In genomic region chr16:86946981-86947380, GRCh38 we compare ENCODE assay signal across 22 cellular contexts.
"Had no signal": no experiment of that assay in that cellular context is flagged by ENCODE, and none has a peak within 500 bp of the region (broad histone marks: within the 10 kb centered on the region; RNA-seq: fewer than 3 reads in every experiment).

No MANE protein-coding gene starts in this region.

- H3K27ac ChIP-seq: coronary artery, left lung, right lobe of liver, uterus had no signal

- FAIRE-seq: keratinocyte, TTC549 had no signal

- H3K27me3 Mint-ChIP-seq: activated B cell treated with CpG ODN at 0.5 μM for 24 hours; activated naive CD8-positive, alpha-beta T cell; brain had no signal

- ATAC-seq: activated CD8-positive, alpha-beta T cell treated with anti-CD3 and anti-CD28 coated beads, Interleukin-2, amount 10 ng/mL, durations not matched to agents 7 days and 5 days; activated T-cell treated with anti-CD3 and anti-CD28 coated beads, Interleukin-2, amount 50 U/mL, for 72 hours; left lung; right lobe of liver had no signal

- H3K27me3 ChIP-seq: right lobe of liver, uterus had no signal

- H3K27ac Mint-ChIP-seq: activated B cell treated with CpG ODN at 0.5 μM for 24 hours; activated CD8-positive, alpha-beta T cell treated with anti-CD3 and anti-CD28 coated beads, Interleukin-2, amount 10 ng/mL, durations not matched to agents 7 days and 5 days; activated naive CD8-positive, alpha-beta T cell; activated T-cell treated with anti-CD3 and anti-CD28 coated beads, Interleukin-2, amount 50 U/mL, for 72 hours; nephron had no signal

- H3K4me1 Mint-ChIP-seq: activated B cell treated with CpG ODN at 0.5 μM for 24 hours had no signal

- DNase-seq: activated B cell treated with CpG ODN at 0.5 μM for 24 hours; activated CD4-positive, alpha-beta T cell treated with anti-CD3 and anti-CD28 coated beads for 48 hours; activated CD8-positive, alpha-beta memory T cell treated with anti-CD3 and anti-CD28 coated beads, Interleukin-2, amount 50 U/mL, for 48 hours; activated CD8-positive, alpha-beta T cell treated with anti-CD3 and anti-CD28 coated beads, Interleukin-2, amount 10 ng/mL, durations not matched to agents 7 days and 5 days; activated gamma-delta T cell treated with Interleukin-2 at 50 U/mL for 16 hours; activated T-cell treated with anti-CD3 and anti-CD28 coated beads, Interleukin-2, amount 50 U/mL, for 72 hours; amniotic stem cell; central memory CD4-positive, alpha-beta T cell; effector CD4-positive, alpha-beta T cell; hippocampal formation; left lung; occipital lobe; right lobe of liver; stimulated activated CD4-positive, alpha-beta T cell treated with anti-CD3 and anti-CD28 coated beads, Interleukin-12 subunit alpha, Interleukin-12 subunit beta, amount 100 ng/mL, for 4 hours; stimulated activated CD4-positive, alpha-beta T cell treated with anti-CD3 and anti-CD28 coated beads, Interleukin-2, amount 100 ng/mL, for 24 hours; uterus had no signal

- H3K9me3 ChIP-seq: left lung, right lobe of liver, uterus had no signal

- H3K9me3 Mint-ChIP-seq: activated B cell treated with CpG ODN at 0.5 μM for 24 hours; activated T-cell treated with anti-CD3 and anti-CD28 coated beads, Interleukin-2, amount 50 U/mL, for 72 hours had no signal

- H3K4me3 Mint-ChIP-seq: activated B cell treated with CpG ODN at 0.5 μM for 24 hours; activated CD8-positive, alpha-beta T cell treated with anti-CD3 and anti-CD28 coated beads, Interleukin-2, amount 10 ng/mL, durations not matched to agents 7 days and 5 days; activated naive CD8-positive, alpha-beta T cell; activated T-cell treated with anti-CD3 and anti-CD28 coated beads, Interleukin-2, amount 50 U/mL, for 72 hours; brain; nephron had no signal

- H3K4me3 ChIP-seq: coronary artery, left lung, right lobe of liver, uterus had no signal

- H3K36me3 ChIP-seq: left lung, right lobe of liver, uterus had no signal

- H3K36me3 Mint-ChIP-seq: activated naive CD8-positive, alpha-beta T cell; brain had no signal

- H3K4me1 ChIP-seq: left lung, right lobe of liver, uterus had no signal
